In genomic region chr18:63000839-63001238, GRCh38 we compare ENCODE assay signal across 13 cellular contexts.
DNase-seq lines count a peak whose midpoint lies in the region; ATAC-seq and TF ChIP-seq lines count a peak whose summit lies in the region.
"Had no signal": no experiment of that assay in that cellular context is flagged by ENCODE, and none has a peak within 500 bp of the region (broad histone marks: within the 10 kb centered on the region; RNA-seq: fewer than 3 reads in every experiment).

No MANE protein-coding gene starts in this region.

- H3K27ac ChIP-seq in esophagus muscularis mucosa (replicated peaks in 1 of 4) (no peak overlapping the region), foreskin keratinocyte (no peak overlapping the region)
- H3K27ac ChIP-seq: BLaER1 treated with 17β-estradiol and CSF1 and Interleukin-3, amounts not matched to agents 10 nM and 100 nM had no signal

- TF ChIP-seq CTCF in esophagus muscularis mucosa (IDR thresholded peaks at IDR 0.05) (no peak), osteocyte (IDR thresholded peaks at IDR 0.05) (no peak), foreskin keratinocyte (conservative IDR thresholded peaks at IDR 0.05) (no peak)

- intact Hi-C loops in esophagus muscularis mucosa (cut with DNase I): no loop called here

- no peak for TF ChIP-seq POLR2A in esophagus muscularis mucosa (IDR thresholded peaks at IDR 0.05; ENCODE audit: low read depth)

- H3K4me3 Mint-ChIP-seq in osteocyte (ENCODE audit: unreplicated experiment): no peak overlapping the region
- H3K4me3 Mint-ChIP-seq: CD4-positive, CD25-positive, alpha-beta regulatory T cell; H9 had no signal

- no peaks in the 10 kb centered on the region for H3K36me3 ChIP-seq in esophagus muscularis mucosa
- H3K36me3 ChIP-seq: BLaER1 treated with 17β-estradiol and CSF1 and Interleukin-3, amounts not matched to agents 10 nM and 100 nM had no signal

- H3K4me3 ChIP-seq in esophagus muscularis mucosa: no peak overlapping the region
- H3K4me3 ChIP-seq: BLaER1 treated with 17β-estradiol and CSF1 and Interleukin-3, amounts not matched to agents 10 nM and 100 nM had no signal

- WGBS in esophagus muscularis mucosa: 88% methylated on average over 8 of the region's 8 CpGs

- ATAC-seq in foreskin keratinocyte: no peak
- no peak for ATAC-seq in HG02981 (IDR thresholded peaks at IDR 0.05; ENCODE audit: unreplicated experiment)
- no peak for ATAC-seq in HG03139 (IDR thresholded peaks at IDR 0.05; ENCODE audit: unreplicated experiment)

- no peaks in the 10 kb centered on the region for H3K9me3 ChIP-seq in esophagus muscularis mucosa

- H3K27me3 ChIP-seq in esophagus muscularis mucosa: no peaks in the 10 kb centered on the region
- no peaks in the 10 kb centered on the region for H3K27me3 ChIP-seq in foreskin keratinocyte
- H3K27me3 ChIP-seq: BLaER1 treated with 17β-estradiol and CSF1 and Interleukin-3, amounts not matched to agents 10 nM and 100 nM had no signal

- peaks cover 13% of the 10 kb centered on the region for H3K27me3 Mint-ChIP-seq in osteocyte (ENCODE audit: unreplicated experiment)

- peaks cover 0 to 17% (median 9%) of the 10 kb centered on the region in 4 donors for H3K4me1 ChIP-seq in esophagus muscularis mucosa
- no peaks in the 10 kb centered on the region for H3K4me1 ChIP-seq in foreskin keratinocyte

- H3K4me1 Mint-ChIP-seq in osteocyte (ENCODE audit: unreplicated experiment): no peaks in the 10 kb centered on the region
- H3K4me1 Mint-ChIP-seq: CD4-positive, CD25-positive, alpha-beta regulatory T cell had no signal

- H3K9me3 Mint-ChIP-seq in osteocyte (ENCODE audit: unreplicated experiment): no peaks in the 10 kb centered on the region
- H3K9me3 Mint-ChIP-seq: CD4-positive, CD25-positive, alpha-beta regulatory T cell; H9 had no signal

- no peak overlapping the region for H3K27ac Mint-ChIP-seq in osteocyte (ENCODE audit: unreplicated experiment)
- H3K27ac Mint-ChIP-seq: H9 had no signal

- TF ChIP-seq EP300 in esophagus muscularis mucosa (IDR thresholded peaks at IDR 0.05): no peak

- H3K36me3 Mint-ChIP-seq in osteocyte (ENCODE audit: unreplicated experiment): no peaks in the 10 kb centered on the region
- H3K36me3 Mint-ChIP-seq: CD4-positive, CD25-positive, alpha-beta regulatory T cell had no signal

- peak; percentile 38 for DNase-seq in activated CD8-positive, alpha-beta memory T cell treated with anti-CD3 and anti-CD28 coated beads, Interleukin-2, amount 50 U/mL, for 48 hours
- DNase-seq in activated CD8-positive, alpha-beta memory T cell treated with anti-CD3 and anti-CD28 coated beads, Interleukin-2, amount 50 U/mL, for 4 hours: no peak
- DNase-seq in esophagus muscularis mucosa (ENCODE audit: extremely low spot score): peak; percentile 77
- peak; percentile 48 for DNase-seq in osteocyte (ENCODE audit: extremely low spot score, unreplicated experiment)
- DNase-seq in foreskin keratinocyte: no peak
- DNase-seq: ACHN; CD4-positive, CD25-positive, alpha-beta regulatory T cell; DMS 273 treated with DMSO at 0.1 percent for 48 hours; H9; KBM-7 had no signal

Comparison
In these comparisons a context has a peak if more than half of its experiments do, and no peak if none do; other contexts are left out.
1. DNase-seq: peak in activated CD8-positive, alpha-beta memory T cell treated with anti-CD3 and anti-CD28 coated beads, Interleukin-2, amount 50 U/mL, for 48 hours (single experiment), esophagus muscularis mucosa (single experiment) and osteocyte (single experiment); none in activated CD8-positive, alpha-beta memory T cell treated with anti-CD3 and anti-CD28 coated beads, Interleukin-2, amount 50 U/mL, for 4 hours (single experiment) and foreskin keratinocyte (0 of 2).